In the genomic region with DNA sequence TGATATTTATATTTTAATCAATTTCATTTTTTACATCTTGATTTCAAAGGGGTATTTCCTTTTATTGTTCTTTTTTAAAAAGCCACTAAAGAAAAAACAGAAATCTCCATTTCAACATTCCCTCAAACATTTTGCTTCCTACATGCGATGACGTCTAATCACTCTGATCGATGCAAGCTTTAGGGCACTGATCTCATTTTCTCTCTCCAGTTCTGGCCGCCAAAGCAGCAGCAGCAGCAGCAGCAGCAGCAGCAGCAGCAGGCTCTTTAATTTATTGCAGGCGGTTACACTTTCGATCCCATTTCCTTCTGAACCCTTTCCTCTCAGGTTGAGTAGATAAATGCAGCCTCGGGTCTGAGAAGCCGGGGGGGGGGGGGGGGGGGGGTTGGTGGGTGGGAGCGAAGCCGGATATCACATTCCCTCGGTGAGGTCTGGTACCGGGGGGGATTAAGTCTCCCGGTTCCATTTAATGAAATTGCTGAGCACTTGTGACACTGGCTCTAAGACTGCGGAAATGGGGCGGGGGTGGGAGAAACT, we compare ENCODE assay signal across 1 cellular context.
A peak's percentile ranks its signal among the peaks of the same experiment; 100 is the strongest.
TF ChIP-seq lines count a peak whose summit lies in the region.

No MANE protein-coding gene starts in this region.

TF ChIP-seq in HEK293, 187 proteins besides CTCF, POLR2A, EP300 and RAD21 (continued from another document):
- TF ChIP-seq, protein P1, sequence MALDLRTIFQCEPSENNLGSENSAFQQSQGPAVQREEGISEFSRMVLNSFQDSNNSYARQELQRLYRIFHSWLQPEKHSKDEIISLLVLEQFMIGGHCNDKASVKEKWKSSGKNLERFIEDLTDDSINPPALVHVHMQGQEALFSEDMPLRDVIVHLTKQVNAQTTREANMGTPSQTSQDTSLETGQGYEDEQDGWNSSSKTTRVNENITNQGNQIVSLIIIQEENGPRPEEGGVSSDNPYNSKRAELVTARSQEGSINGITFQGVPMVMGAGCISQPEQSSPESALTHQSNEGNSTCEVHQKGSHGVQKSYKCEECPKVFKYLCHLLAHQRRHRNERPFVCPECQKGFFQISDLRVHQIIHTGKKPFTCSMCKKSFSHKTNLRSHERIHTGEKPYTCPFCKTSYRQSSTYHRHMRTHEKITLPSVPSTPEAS (tag by site-specific recombination; IDR thresholded peaks at IDR 0.05): no peak
- TF ChIP-seq KLF1 (tag by site-specific recombination; IDR thresholded peaks at IDR 0.05) (no peak), ZNF133 (tag by site-specific recombination; IDR thresholded peaks at IDR 0.05) (no peak), ZNF514 (tag by site-specific recombination; IDR thresholded peaks at IDR 0.05) (no peak), ZNF169 (tag by site-specific recombination; IDR thresholded peaks at IDR 0.05) (peak; percentile 81; the same call in 1 of the 2 replicates), MEIS1 (CRISPR knock-in tag; IDR thresholded peaks at IDR 0.05; ENCODE audit: borderline replicate concordance) (no peak), ZNF791 (tag by site-specific recombination; IDR thresholded peaks at IDR 0.05) (no peak)
- TF ChIP-seq, protein P2, sequence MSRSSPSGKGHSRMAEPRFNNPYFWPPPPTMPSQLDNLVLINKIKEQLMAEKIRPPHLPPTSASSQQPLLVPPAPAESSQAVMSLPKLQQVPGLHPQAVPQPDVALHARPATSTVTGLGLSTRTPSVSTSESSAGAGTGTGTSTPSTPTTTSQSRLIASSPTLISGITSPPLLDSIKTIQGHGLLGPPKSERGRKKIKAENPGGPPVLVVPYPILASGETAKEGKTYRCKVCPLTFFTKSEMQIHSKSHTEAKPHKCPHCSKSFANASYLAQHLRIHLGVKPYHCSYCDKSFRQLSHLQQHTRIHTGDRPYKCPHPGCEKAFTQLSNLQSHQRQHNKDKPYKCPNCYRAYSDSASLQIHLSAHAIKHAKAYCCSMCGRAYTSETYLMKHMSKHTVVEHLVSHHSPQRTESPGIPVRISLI (tag by site-specific recombination; IDR thresholded peaks at IDR 0.05): no peak
